Comparison of ENCODE assay signal across 1 cellular context in the genomic region with DNA sequence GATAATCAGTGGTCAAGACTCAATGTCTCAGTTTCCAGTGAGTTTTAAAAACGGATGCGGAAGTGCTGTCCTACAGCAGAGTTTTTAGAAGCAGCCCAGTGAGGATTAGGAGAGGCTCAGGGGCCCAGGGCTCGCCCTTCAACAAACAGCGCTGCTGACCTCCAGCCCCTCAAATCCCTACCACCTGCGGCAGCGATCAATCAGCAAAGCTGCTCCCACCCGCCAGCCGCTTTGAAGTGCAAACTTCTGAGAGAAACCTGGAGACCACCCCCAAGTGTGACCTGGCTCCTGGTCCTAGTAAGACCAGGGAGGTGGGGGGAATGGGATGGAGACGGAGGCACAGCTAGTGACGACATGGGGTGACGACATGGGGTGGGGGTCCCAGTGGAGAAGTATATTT.
TF ChIP-seq lines count a peak whose summit lies in the region.

No MANE protein-coding gene starts in this region.

TF ChIP-seq in WTC11, 78 proteins besides CTCF, POLR2A, EP300 and RAD21 (continued from another document):
- TF ChIP-seq ZNF423 (CRISPR knock-in tag; IDR thresholded peaks at IDR 0.05): 0 out of 2 replicates have a peak, but pooled peaks have one; percentile 21
- TF ChIP-seq, protein P1, sequence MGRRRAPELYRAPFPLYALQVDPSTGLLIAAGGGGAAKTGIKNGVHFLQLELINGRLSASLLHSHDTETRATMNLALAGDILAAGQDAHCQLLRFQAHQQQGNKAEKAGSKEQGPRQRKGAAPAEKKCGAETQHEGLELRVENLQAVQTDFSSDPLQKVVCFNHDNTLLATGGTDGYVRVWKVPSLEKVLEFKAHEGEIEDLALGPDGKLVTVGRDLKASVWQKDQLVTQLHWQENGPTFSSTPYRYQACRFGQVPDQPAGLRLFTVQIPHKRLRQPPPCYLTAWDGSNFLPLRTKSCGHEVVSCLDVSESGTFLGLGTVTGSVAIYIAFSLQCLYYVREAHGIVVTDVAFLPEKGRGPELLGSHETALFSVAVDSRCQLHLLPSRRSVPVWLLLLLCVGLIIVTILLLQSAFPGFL (CRISPR knock-in tag; IDR thresholded peaks at IDR 0.05; ENCODE audit: borderline replicate concordance): no peak
- TF ChIP-seq, protein P2, sequence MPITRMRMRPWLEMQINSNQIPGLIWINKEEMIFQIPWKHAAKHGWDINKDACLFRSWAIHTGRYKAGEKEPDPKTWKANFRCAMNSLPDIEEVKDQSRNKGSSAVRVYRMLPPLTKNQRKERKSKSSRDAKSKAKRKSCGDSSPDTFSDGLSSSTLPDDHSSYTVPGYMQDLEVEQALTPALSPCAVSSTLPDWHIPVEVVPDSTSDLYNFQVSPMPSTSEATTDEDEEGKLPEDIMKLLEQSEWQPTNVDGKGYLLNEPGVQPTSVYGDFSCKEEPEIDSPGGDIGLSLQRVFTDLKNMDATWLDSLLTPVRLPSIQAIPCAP (CRISPR knock-in tag; IDR thresholded peaks at IDR 0.05): no peak
TF ChIP-seq in WTC11: peak in this region for 1.
